ENCODE assay signal across 1 cellular context in the genomic region with DNA sequence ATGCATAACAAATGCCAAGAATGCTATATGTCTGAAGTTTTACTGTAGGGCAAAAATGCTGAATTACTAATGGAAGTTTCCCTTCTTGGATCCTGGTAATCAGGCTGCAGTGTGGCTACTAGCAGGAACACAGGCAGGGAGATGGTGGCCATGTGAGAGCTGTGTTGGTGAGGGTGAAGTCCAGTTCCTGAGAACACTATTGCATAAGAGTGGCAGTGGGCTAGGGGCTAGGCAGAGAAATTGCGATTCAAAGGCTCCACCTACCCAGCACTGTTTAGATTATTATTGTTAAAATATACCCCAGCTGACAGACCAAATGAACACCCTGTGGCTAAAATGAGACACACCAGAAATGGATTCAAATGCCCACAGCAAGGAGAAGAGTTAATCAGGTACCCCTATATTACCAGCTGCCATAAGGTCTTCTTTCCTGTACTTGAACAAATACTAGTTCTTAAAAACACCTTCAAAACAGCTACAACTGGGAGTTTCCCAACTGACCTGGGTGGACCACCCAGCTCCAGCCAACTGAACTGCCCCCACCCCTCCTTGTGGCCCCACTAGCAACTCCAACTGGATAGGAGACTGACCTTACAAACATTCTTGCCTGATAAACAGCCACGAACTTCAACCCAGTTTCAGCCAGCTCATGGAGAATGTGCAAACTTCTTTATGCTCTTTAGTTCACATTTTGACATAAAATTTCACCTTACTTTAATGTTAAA.
TF ChIP-seq lines count a peak whose summit lies in the region.

No MANE protein-coding gene starts in this region.

TF ChIP-seq in HepG2, 621 proteins besides CTCF, POLR2A, EP300 and RAD21 (continued from another document and continues in another):
- TF ChIP-seq, protein P1, sequence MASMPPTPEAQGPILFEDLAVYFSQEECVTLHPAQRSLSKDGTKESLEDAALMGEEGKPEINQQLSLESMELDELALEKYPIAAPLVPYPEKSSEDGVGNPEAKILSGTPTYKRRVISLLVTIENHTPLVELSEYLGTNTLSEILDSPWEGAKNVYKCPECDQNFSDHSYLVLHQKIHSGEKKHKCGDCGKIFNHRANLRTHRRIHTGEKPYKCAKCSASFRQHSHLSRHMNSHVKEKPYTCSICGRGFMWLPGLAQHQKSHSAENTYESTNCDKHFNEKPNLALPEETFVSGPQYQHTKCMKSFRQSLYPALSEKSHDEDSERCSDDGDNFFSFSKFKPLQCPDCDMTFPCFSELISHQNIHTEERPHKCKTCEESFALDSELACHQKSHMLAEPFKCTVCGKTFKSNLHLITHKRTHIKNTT (CRISPR knock-in tag; IDR thresholded peaks at IDR 0.05), result no peak
- TF ChIP-seq NONO (IDR thresholded peaks at IDR 0.05), result no peak
- TF ChIP-seq NONO (CRISPR knock-in tag; conservative IDR thresholded peaks at IDR 0.05), result peak; percentile 74
- TF ChIP-seq MED13 (CRISPR knock-in tag; IDR thresholded peaks at IDR 0.05), result no peak
- no peak for TF ChIP-seq GATA4 (IDR thresholded peaks at IDR 0.05; ENCODE audit: borderline replicate concordance, low read depth)
- TF ChIP-seq ZNF282 (IDR thresholded peaks at IDR 0.05; ENCODE audit: partially characterized antibody), result no peak
- TF ChIP-seq, protein P2, sequence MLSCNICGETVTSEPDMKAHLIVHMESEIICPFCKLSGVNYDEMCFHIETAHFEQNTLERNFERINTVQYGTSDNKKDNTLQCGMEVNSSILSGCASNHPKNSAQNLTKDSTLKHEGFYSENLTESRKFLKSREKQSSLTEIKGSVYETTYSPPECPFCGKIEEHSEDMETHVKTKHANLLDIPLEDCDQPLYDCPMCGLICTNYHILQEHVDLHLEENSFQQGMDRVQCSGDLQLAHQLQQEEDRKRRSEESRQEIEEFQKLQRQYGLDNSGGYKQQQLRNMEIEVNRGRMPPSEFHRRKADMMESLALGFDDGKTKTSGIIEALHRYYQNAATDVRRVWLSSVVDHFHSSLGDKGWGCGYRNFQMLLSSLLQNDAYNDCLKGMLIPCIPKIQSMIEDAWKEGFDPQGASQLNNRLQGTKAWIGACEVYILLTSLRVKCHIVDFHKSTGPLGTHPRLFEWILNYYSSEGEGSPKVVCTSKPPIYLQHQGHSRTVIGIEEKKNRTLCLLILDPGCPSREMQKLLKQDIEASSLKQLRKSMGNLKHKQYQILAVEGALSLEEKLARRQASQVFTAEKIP (CRISPR knock-in tag; IDR thresholded peaks at IDR 0.05; ENCODE audit: borderline replicate concordance), result no peak
- TF ChIP-seq, protein P3, sequence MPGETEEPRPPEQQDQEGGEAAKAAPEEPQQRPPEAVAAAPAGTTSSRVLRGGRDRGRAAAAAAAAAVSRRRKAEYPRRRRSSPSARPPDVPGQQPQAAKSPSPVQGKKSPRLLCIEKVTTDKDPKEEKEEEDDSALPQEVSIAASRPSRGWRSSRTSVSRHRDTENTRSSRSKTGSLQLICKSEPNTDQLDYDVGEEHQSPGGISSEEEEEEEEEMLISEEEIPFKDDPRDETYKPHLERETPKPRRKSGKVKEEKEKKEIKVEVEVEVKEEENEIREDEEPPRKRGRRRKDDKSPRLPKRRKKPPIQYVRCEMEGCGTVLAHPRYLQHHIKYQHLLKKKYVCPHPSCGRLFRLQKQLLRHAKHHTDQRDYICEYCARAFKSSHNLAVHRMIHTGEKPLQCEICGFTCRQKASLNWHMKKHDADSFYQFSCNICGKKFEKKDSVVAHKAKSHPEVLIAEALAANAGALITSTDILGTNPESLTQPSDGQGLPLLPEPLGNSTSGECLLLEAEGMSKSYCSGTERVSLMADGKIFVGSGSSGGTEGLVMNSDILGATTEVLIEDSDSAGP (CRISPR knock-in tag; IDR thresholded peaks at IDR 0.05; ENCODE audit: borderline replicate concordance), result no peak
- TF ChIP-seq ZBTB1 (CRISPR knock-in tag; IDR thresholded peaks at IDR 0.05; ENCODE audit: borderline replicate concordance), result no peak
- TF ChIP-seq ZSCAN25 (CRISPR knock-in tag; IDR thresholded peaks at IDR 0.05), result no peak
- TF ChIP-seq ZFYVE20 (CRISPR knock-in tag; IDR thresholded peaks at IDR 0.05; ENCODE audit: borderline replicate concordance, low read depth), result no peak
- TF ChIP-seq, protein P4, sequence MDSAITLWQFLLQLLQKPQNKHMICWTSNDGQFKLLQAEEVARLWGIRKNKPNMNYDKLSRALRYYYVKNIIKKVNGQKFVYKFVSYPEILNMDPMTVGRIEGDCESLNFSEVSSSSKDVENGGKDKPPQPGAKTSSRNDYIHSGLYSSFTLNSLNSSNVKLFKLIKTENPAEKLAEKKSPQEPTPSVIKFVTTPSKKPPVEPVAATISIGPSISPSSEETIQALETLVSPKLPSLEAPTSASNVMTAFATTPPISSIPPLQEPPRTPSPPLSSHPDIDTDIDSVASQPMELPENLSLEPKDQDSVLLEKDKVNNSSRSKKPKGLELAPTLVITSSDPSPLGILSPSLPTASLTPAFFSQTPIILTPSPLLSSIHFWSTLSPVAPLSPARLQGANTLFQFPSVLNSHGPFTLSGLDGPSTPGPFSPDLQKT (CRISPR knock-in tag; IDR thresholded peaks at IDR 0.05; ENCODE audit: borderline replicate concordance), result no peak
- TF ChIP-seq NFE2 (CRISPR knock-in tag; IDR thresholded peaks at IDR 0.05), result no peak
- TF ChIP-seq SSRP1 (CRISPR knock-in tag; IDR thresholded peaks at IDR 0.05), result no peak
- TF ChIP-seq, protein P5, sequence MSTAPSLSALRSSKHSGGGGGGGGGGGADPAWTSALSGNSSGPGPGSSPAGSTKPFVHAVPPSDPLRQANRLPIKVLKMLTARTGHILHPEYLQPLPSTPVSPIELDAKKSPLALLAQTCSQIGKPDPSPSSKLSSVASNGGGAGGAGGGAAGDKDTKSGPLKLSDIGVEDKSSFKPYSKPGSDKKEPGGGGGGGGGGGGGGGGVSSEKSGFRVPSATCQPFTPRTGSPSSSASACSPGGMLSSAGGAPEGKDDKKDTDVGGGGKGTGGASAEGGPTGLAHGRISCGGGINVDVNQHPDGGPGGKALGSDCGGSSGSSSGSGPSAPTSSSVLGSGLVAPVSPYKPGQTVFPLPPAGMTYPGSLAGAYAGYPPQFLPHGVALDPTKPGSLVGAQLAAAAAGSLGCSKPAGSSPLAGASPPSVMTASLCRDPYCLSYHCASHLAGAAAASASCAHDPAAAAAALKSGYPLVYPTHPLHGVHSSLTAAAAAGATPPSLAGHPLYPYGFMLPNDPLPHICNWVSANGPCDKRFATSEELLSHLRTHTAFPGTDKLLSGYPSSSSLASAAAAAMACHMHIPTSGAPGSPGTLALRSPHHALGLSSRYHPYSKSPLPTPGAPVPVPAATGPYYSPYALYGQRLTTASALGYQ (CRISPR knock-in tag; IDR thresholded peaks at IDR 0.05), result no peak
- TF ChIP-seq MEIS1 (CRISPR knock-in tag; IDR thresholded peaks at IDR 0.05; ENCODE audit: borderline replicate concordance), result no peak
- TF ChIP-seq, protein P6, sequence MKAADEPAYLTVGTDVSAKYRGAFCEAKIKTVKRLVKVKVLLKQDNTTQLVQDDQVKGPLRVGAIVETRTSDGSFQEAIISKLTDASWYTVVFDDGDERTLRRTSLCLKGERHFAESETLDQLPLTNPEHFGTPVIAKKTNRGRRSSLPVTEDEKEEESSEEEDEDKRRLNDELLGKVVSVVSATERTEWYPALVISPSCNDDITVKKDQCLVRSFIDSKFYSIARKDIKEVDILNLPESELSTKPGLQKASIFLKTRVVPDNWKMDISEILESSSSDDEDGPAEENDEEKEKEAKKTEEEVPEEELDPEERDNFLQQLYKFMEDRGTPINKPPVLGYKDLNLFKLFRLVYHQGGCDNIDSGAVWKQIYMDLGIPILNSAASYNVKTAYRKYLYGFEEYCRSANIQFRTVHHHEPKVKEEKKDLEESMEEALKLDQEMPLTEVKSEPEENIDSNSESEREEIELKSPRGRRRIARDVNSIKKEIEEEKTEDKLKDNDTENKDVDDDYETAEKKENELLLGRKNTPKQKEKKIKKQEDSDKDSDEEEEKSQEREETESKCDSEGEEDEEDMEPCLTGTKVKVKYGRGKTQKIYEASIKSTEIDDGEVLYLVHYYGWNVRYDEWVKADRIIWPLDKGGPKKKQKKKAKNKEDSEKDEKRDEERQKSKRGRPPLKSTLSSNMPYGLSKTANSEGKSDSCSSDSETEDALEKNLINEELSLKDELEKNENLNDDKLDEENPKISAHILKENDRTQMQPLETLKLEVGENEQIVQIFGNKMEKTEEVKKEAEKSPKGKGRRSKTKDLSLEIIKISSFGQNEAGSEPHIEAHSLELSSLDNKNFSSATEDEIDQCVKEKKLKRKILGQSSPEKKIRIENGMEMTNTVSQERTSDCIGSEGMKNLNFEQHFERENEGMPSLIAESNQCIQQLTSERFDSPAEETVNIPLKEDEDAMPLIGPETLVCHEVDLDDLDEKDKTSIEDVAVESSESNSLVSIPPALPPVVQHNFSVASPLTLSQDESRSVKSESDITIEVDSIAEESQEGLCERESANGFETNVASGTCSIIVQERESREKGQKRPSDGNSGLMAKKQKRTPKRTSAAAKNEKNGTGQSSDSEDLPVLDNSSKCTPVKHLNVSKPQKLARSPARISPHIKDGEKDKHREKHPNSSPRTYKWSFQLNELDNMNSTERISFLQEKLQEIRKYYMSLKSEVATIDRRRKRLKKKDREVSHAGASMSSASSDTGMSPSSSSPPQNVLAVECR (CRISPR knock-in tag; IDR thresholded peaks at IDR 0.05; ENCODE audit: borderline replicate concordance), result no peak
- TF ChIP-seq ATF7 (IDR thresholded peaks at IDR 0.05), result no peak
- TF ChIP-seq ATF7 (CRISPR knock-in tag; IDR thresholded peaks at IDR 0.05), result no peak
- no peak for TF ChIP-seq POLR2AphosphoS2 (IDR thresholded peaks at IDR 0.05; ENCODE audit: low read depth, low read length)
- no peak for TF ChIP-seq ZBTB42 (CRISPR knock-in tag; IDR thresholded peaks at IDR 0.05)
- no peak for TF ChIP-seq TMF1 (CRISPR knock-in tag; IDR thresholded peaks at IDR 0.05; ENCODE audit: low read depth)
- no peak for TF ChIP-seq AGO1 (IDR thresholded peaks at IDR 0.05; ENCODE audit: low read depth, low read length, poor library complexity, severe bottlenecking)
- no peak for TF ChIP-seq ZSCAN30 (CRISPR knock-in tag; IDR thresholded peaks at IDR 0.05)
- no peak for TF ChIP-seq SYNCRIP (IDR thresholded peaks at IDR 0.05; ENCODE audit: insufficient read depth, low read depth, low read length)
- no peak for TF ChIP-seq RFX1 (IDR thresholded peaks at IDR 0.05)
- TF ChIP-seq, protein P7, sequence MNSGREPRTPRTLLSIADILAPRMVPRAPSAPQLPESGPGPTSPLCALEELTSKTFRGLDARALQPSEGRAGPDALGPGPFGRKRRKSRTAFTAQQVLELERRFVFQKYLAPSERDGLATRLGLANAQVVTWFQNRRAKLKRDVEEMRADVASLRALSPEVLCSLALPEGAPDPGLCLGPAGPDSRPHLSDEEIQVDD (CRISPR knock-in tag; IDR thresholded peaks at IDR 0.05; ENCODE audit: borderline replicate concordance), result no peak
- TF ChIP-seq, protein P8, sequence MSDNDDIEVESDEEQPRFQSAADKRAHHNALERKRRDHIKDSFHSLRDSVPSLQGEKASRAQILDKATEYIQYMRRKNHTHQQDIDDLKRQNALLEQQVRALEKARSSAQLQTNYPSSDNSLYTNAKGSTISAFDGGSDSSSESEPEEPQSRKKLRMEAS (IDR thresholded peaks at IDR 0.05), result peak; percentile 80
- TF ChIP-seq SIN3B (IDR thresholded peaks at IDR 0.05; ENCODE audit: low read length), result no peak
- no peak for TF ChIP-seq ZNF792 (CRISPR knock-in tag; IDR thresholded peaks at IDR 0.05)
- TF ChIP-seq, protein P9, sequence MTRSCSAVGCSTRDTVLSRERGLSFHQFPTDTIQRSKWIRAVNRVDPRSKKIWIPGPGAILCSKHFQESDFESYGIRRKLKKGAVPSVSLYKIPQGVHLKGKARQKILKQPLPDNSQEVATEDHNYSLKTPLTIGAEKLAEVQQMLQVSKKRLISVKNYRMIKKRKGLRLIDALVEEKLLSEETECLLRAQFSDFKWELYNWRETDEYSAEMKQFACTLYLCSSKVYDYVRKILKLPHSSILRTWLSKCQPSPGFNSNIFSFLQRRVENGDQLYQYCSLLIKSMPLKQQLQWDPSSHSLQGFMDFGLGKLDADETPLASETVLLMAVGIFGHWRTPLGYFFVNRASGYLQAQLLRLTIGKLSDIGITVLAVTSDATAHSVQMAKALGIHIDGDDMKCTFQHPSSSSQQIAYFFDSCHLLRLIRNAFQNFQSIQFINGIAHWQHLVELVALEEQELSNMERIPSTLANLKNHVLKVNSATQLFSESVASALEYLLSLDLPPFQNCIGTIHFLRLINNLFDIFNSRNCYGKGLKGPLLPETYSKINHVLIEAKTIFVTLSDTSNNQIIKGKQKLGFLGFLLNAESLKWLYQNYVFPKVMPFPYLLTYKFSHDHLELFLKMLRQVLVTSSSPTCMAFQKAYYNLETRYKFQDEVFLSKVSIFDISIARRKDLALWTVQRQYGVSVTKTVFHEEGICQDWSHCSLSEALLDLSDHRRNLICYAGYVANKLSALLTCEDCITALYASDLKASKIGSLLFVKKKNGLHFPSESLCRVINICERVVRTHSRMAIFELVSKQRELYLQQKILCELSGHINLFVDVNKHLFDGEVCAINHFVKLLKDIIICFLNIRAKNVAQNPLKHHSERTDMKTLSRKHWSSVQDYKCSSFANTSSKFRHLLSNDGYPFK (CRISPR knock-in tag; IDR thresholded peaks at IDR 0.05; ENCODE audit: borderline replicate concordance), result no peak
- TF ChIP-seq, protein P10, sequence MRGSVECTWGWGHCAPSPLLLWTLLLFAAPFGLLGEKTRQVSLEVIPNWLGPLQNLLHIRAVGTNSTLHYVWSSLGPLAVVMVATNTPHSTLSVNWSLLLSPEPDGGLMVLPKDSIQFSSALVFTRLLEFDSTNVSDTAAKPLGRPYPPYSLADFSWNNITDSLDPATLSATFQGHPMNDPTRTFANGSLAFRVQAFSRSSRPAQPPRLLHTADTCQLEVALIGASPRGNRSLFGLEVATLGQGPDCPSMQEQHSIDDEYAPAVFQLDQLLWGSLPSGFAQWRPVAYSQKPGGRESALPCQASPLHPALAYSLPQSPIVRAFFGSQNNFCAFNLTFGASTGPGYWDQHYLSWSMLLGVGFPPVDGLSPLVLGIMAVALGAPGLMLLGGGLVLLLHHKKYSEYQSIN (CRISPR knock-in tag; IDR thresholded peaks at IDR 0.05; ENCODE audit: borderline replicate concordance), result no peak
- TF ChIP-seq ZNF30 (CRISPR knock-in tag; IDR thresholded peaks at IDR 0.05), result no peak
- TF ChIP-seq, protein P11, sequence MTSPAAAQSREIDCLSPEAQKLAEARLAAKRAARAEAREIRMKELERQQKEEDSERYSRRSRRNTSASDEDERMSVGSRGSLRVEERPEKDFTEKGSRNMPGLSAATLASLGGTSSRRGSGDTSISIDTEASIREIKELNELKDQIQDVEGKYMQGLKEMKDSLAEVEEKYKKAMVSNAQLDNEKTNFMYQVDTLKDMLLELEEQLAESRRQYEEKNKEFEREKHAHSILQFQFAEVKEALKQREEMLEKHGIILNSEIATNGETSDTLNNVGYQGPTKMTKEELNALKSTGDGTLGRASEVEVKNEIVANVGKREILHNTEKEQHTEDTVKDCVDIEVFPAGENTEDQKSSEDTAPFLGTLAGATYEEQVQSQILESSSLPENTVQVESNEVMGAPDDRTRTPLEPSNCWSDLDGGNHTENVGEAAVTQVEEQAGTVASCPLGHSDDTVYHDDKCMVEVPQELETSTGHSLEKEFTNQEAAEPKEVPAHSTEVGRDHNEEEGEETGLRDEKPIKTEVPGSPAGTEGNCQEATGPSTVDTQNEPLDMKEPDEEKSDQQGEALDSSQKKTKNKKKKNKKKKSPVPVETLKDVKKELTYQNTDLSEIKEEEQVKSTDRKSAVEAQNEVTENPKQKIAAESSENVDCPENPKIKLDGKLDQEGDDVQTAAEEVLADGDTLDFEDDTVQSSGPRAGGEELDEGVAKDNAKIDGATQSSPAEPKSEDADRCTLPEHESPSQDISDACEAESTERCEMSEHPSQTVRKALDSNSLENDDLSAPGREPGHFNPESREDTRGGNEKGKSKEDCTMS (CRISPR knock-in tag; conservative IDR thresholded peaks at IDR 0.05), result no peak
